In genomic region chr18:47080872-47081271, GRCh38 we compare ENCODE assay signal across 40 cellular contexts. TPM values are rescaled to one million over a fixed set of nuclear protein-coding genes. Genes with fewer than 3 reads are reported as not detected.
"Had no signal": no experiment of that assay in that cellular context is flagged by ENCODE, and none has a peak within 500 bp of the region (broad histone marks: within the 10 kb centered on the region; RNA-seq: fewer than 3 reads in every experiment).

No MANE protein-coding gene starts in this region.

- DNase-seq: Karpas-422, MG63, MM.1S, MV-4-11, NCI-H1048, NCI-H1092, NCI-H1092 treated with DMSO at 0.1 percent for 48 hours, NCI-H1105, NCI-H1105 treated with DMSO at 0.1 percent for 48 hours, NCI-H1417, NCI-H1417 treated with DMSO at 0.1 percent for 48 hours, NCI-H1436, NCI-H1436 treated with DMSO at 0.1 percent for 48 hours, NCI-H146, NCI-H1694, NCI-H1694 treated with DMSO at 0.1 percent for 48 hours, NCI-H187, NCI-H187 treated with DMSO at 0.1 percent for 48 hours, NCI-H1930, NCI-H2029, NCI-H2029 treated with DMSO at 0.1 percent for 48 hours, NCI-H2081, NCI-H2081 treated with DMSO at 0.1 percent for 48 hours, NCI-H2107, NCI-H2171, NCI-H2171 treated with DMSO at 0.1 percent for 48 hours, NCI-H2227 treated with DMSO at 0.1 percent for 48 hours, NCI-H226, NCI-H345, NCI-H446, NCI-H446 treated with DMSO at 0.1 percent for 48 hours, NCI-H510A, NCI-H510A treated with DMSO at 0.1 percent for 48 hours, NCI-H524, NCI-H524 treated with DMSO at 0.1 percent for 48 hours, NCI-H526 had no signal

- H3K4me3 ChIP-seq: MG63 had no signal

- H3K9me3 ChIP-seq: MG63 had no signal

- H3K27me3 ChIP-seq: MG63 had no signal

- H3K36me3 ChIP-seq: MG63 had no signal

RNA-seq across cellular contexts. Expression of gene ELOA2, which starts 45.5 kb away (rescaled TPM):
- total RNA-seq: LHCN-M2, M059J, MCF 10A, NCI-H460 had no signal
